ENCODE assay signal across 1 cellular context in genomic region chr7:157466473-157467261, GRCh38.
TF ChIP-seq lines count a peak whose summit lies in the region.

No MANE protein-coding gene starts in this region.

TF ChIP-seq in K562, 482 proteins besides CTCF, POLR2A, EP300 and RAD21 (continued from another document):
- peak; percentile 49 for TF ChIP-seq CTCFL (IDR thresholded peaks at IDR 0.05; ENCODE audit: borderline replicate concordance, insufficient read depth, low read depth, low read length, poor library complexity, severe bottlenecking)
- TF ChIP-seq SMC3 (conservative IDR thresholded peaks at IDR 0.05; ENCODE audit: insufficient read depth, low read depth, low read length): 0 out of 2 replicates have a peak, but pooled peaks have one; percentile 9
- TF ChIP-seq BMI1 (IDR thresholded peaks at IDR 0.05; ENCODE audit: low read length): peak; percentile 16; the same call in 1 of the 2 replicates
